In genomic region chr6:44925100-44925739, GRCh38 we compare ENCODE assay signal across 8 cellular contexts.
A peak's percentile ranks its signal among the peaks of the same experiment; 100 is the strongest.
DNase-seq lines count a peak whose midpoint lies in the region; ATAC-seq and TF ChIP-seq lines count a peak whose summit lies in the region.

No MANE protein-coding gene starts in this region.

- no peak for DNase-seq in activated naive CD4-positive, alpha-beta T cell treated with Interleukin-2 at 50 U/mL for 16 hours
- DNase-seq in NCI-H748 treated with DMSO at 0.1 percent for 48 hours (lab: John Stamatoyannopoulos, UW) (peak; percentile 98), chondrocyte (ENCODE audit: low spot score) (no peak), cerebellum (ENCODE audit: low spot score) (no peak)
- peak; percentile 10 for DNase-seq in stimulated activated naive CD8-positive, alpha-beta T cell treated with anti-CD3 and anti-CD28 coated beads, Interleukin-15, Interleukin-2, amounts not matched to agents 100 U/mL and 50 U/mL, for 24 hours

- H3K27ac Mint-ChIP-seq in activated naive CD4-positive, alpha-beta T cell treated with anti-CD3 and anti-CD28 coated beads, Interleukin-2, amount 50 U/mL, for 24 hours, result peak overlapping the region; percentile 49
- H3K27ac Mint-ChIP-seq in chondrocyte (ENCODE audit: unreplicated experiment), result peak overlapping the region; percentile 3

- ATAC-seq in stimulated activated naive CD8-positive, alpha-beta T cell treated with anti-CD3 and anti-CD28 coated beads, Interleukin-15, Interleukin-2, amounts not matched to agents 100 U/mL and 50 U/mL, for 24 hours, result peak; percentile 88
- ATAC-seq in GM18870 (IDR thresholded peaks at IDR 0.05; ENCODE audit: unreplicated experiment) (no peak), HG03520 (IDR thresholded peaks at IDR 0.05; ENCODE audit: unreplicated experiment) (no peak)

- peaks cover 5% of the 10 kb centered on the region for H3K36me3 Mint-ChIP-seq in activated naive CD4-positive, alpha-beta T cell treated with anti-CD3 and anti-CD28 coated beads, Interleukin-2, amount 50 U/mL, for 24 hours
- no peaks in the 10 kb centered on the region for H3K36me3 Mint-ChIP-seq in chondrocyte (ENCODE audit: low read depth)

- TF ChIP-seq CTCF in chondrocyte (IDR thresholded peaks at IDR 0.05), result no peak

- H3K9me3 Mint-ChIP-seq in activated naive CD4-positive, alpha-beta T cell treated with anti-CD3 and anti-CD28 coated beads, Interleukin-2, amount 50 U/mL, for 24 hours, result peaks cover 5% of the 10 kb centered on the region
- no peaks in the 10 kb centered on the region for H3K9me3 Mint-ChIP-seq in chondrocyte (ENCODE audit: low read depth)

- H3K4me3 Mint-ChIP-seq in activated naive CD4-positive, alpha-beta T cell treated with anti-CD3 and anti-CD28 coated beads, Interleukin-2, amount 50 U/mL, for 24 hours, result peak overlapping the region; percentile 3
- no peak overlapping the region for H3K4me3 Mint-ChIP-seq in chondrocyte (ENCODE audit: unreplicated experiment)

- H3K27me3 Mint-ChIP-seq in activated naive CD4-positive, alpha-beta T cell treated with anti-CD3 and anti-CD28 coated beads, Interleukin-2, amount 50 U/mL, for 24 hours, result no peaks in the 10 kb centered on the region
- H3K27me3 Mint-ChIP-seq in chondrocyte (ENCODE audit: low read depth), result no peaks in the 10 kb centered on the region

- peaks cover 49% of the 10 kb centered on the region for H3K4me1 Mint-ChIP-seq in activated naive CD4-positive, alpha-beta T cell treated with anti-CD3 and anti-CD28 coated beads, Interleukin-2, amount 50 U/mL, for 24 hours
- peaks cover 22% of the 10 kb centered on the region for H3K4me1 Mint-ChIP-seq in chondrocyte (ENCODE audit: low read depth)

Comparison
In these comparisons a context has a peak if more than half of its experiments do, and no peak if none do; other contexts are left out.
1. DNase-seq: peak in NCI-H748 treated with DMSO at 0.1 percent for 48 hours (single experiment) and stimulated activated naive CD8-positive, alpha-beta T cell treated with anti-CD3 and anti-CD28 coated beads, Interleukin-15, Interleukin-2, amounts not matched to agents 100 U/mL and 50 U/mL, for 24 hours (single experiment); none in activated naive CD4-positive, alpha-beta T cell treated with Interleukin-2 at 50 U/mL for 16 hours (single experiment), chondrocyte (single experiment) and cerebellum (single experiment).